13 cellular contexts compared by ENCODE assay signal in the genomic region with DNA sequence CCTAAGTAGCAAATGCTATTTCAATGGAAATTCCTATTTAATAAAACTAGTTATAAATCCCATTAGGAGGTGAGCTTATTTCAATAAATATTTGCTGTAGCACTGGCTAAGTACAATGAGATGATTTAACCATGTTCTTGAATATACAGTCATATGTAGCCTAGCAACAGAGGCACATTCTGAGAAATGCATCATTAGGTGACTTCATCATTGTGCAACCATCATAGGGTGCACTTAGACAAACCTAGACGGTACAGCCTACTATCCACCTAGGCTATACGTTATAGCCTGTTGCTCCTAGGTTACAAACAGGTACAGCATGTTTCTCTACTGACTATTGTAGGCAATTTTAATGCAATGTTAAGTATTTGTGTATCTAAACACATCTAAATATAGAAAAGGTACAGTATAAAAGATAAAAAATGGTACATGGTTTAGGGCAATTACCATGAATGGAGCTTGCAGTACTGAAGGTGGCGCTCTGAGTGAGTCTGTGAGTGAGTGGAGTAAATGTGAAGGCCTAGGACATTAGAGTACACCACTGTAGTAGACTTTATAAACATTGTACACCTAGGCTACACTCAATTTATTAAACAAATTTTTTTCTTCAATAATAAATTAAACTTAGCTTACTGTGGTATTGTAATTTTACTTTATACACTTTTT.
DNase-seq lines count a peak whose midpoint lies in the region; ATAC-seq and TF ChIP-seq lines count a peak whose summit lies in the region.
"Had no signal": no experiment of that assay in that cellular context is flagged by ENCODE, and none has a peak within 500 bp of the region (broad histone marks: within the 10 kb centered on the region; RNA-seq: fewer than 3 reads in every experiment).

No MANE protein-coding gene starts in this region.

- in situ Hi-C loops in brain microvascular endothelial cell (cut with HindIII; ENCODE audit: low pct_ligation_motif_present, low sequenced_read_pairs): no loop called here

- no peak overlapping the region for H3K27ac ChIP-seq in brain microvascular endothelial cell
- H3K27ac ChIP-seq: thyroid gland had no signal

- H3K4me3 ChIP-seq in brain microvascular endothelial cell (ENCODE audit: low read depth, low read length): no peak overlapping the region
- H3K4me3 ChIP-seq: thyroid gland had no signal

- TF ChIP-seq CTCF in brain microvascular endothelial cell (IDR thresholded peaks at IDR 0.05; ENCODE audit: low read depth, low read length, missing control alignments): no peak

- ATAC-seq in GM18873 (IDR thresholded peaks at IDR 0.05; ENCODE audit: low FRiP score, unreplicated experiment): no peak

- DNase-seq in DMS153 (lab: John Stamatoyannopoulos, UW): peak; percentile 24
- DNase-seq in DMS153 treated with DMSO at 0.1 percent for 48 hours (lab: John Stamatoyannopoulos, UW; ENCODE audit: unreplicated experiment): no peak
- peak; percentile 46 for DNase-seq in LHCN-M2 (ENCODE audit: low read depth)
- DNase-seq in brain microvascular endothelial cell: peak; percentile 12
- DNase-seq in kidney glomerular epithelial cell (lab: John Stamatoyannopoulos, UW): peak; percentile 45
- DNase-seq in foreskin melanocyte: no peak
- no peak for DNase-seq in COLO829 (ENCODE audit: low spot score)
- DNase-seq: activated CD4-positive, alpha-beta T cell treated with anti-CD3 and anti-CD28 coated beads for 1 hour; activated effector memory CD4-positive, alpha-beta T cell treated with Interleukin-2 at 50 U/mL for 16 hours; central memory CD4-positive, alpha-beta T cell; erythroblast; thyroid gland had no signal

- no peaks in the 10 kb centered on the region for H3K27me3 ChIP-seq in brain microvascular endothelial cell (replicated peaks)
- H3K27me3 ChIP-seq: thyroid gland had no signal

- H3K36me3 ChIP-seq in brain microvascular endothelial cell (replicated peaks): no peaks in the 10 kb centered on the region
- H3K36me3 ChIP-seq: thyroid gland had no signal

Comparison
In these comparisons a context has a peak if more than half of its experiments do, and no peak if none do; other contexts are left out.
1. DNase-seq: peak in DMS153 (single experiment), LHCN-M2 (single experiment), brain microvascular endothelial cell (single experiment) and kidney glomerular epithelial cell (single experiment); none in DMS153 treated with DMSO at 0.1 percent for 48 hours (single experiment), foreskin melanocyte (single experiment) and COLO829 (single experiment).